ENCODE assay signal across 2 cellular contexts in genomic region chr19:4175669-4175931, GRCh38.
TF ChIP-seq lines count a peak whose summit lies in the region.

No MANE protein-coding gene starts in this region.

TF ChIP-seq in HEK293, 187 proteins besides CTCF, POLR2A, EP300 and RAD21:
- no peak for TF ChIP-seq ZNF596 (tag by site-specific recombination; IDR thresholded peaks at IDR 0.05)
- peak; percentile 36 for TF ChIP-seq GLIS2 (tag by site-specific recombination; IDR thresholded peaks at IDR 0.05)
- no peak for TF ChIP-seq ZNF174 (tag by site-specific recombination; IDR thresholded peaks at IDR 0.05)
- TF ChIP-seq ZNF239 (tag by site-specific recombination; IDR thresholded peaks at IDR 0.05), result no peak

TF ChIP-seq in K562, 482 proteins besides CTCF, POLR2A, EP300 and RAD21:
- TF ChIP-seq ARNT (IDR thresholded peaks at IDR 0.05) (no peak), KHSRP (IDR thresholded peaks at IDR 0.05) (no peak), THRA (IDR thresholded peaks at IDR 0.05) (no peak), GABPA (tag; conservative IDR thresholded peaks at IDR 0.05; ENCODE audit: low read depth) (no peak), RBFOX2 (IDR thresholded peaks at IDR 0.05; ENCODE audit: low read depth, low read length) (peak; percentile 44; the same call in 1 of the 2 replicates), MEF2A (IDR thresholded peaks at IDR 0.05; ENCODE audit: control insufficient read depth, low read depth, low read length) (no peak), FOXA3 (CRISPR knock-in tag; conservative IDR thresholded peaks at IDR 0.05 in 1 of 2, IDR thresholded peaks at IDR 0.05 in 1 of 2) (no peak)
